8 cellular contexts compared by ENCODE assay signal in the genomic region with DNA sequence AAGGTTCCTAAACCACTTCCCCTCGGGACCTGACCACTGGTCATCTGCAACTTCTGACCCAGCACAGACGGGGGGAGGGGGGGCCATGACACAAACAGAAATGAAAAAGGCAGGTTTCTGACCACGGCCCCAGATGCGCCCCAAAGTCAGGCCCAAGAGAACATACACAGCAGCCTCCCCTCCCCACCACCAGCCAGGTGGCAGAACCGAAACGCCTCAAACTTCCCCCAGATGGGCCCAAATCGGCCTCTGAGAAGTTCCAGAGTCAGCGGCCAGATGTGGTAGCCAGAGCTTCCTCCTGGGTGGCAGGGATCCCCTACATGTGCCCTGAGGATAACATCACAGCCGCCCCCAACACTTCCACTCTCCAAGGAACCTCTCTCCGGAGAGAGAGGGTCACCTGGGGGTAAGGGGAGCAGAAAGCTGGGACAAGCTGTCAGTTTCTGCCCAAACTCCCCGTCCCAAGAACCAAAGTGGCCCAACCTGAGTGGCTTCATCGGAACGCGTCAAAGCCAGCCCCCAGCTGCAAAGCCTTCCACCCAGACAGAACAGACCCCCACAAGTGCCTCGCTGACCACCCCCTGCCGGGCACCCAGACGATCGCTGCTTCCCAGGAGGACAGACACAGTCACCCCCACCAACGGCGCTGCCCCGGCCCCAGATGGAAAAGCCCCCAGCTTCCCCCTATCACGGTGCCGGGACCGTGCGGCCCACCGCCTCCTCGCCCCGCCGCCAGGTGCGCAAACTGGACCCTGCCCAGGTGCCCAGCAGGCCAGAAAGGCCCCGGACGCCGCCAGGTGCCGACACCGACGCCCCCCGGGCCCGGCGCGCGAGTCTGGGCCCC. TPM values are rescaled to one million over a fixed set of nuclear protein-coding genes. Genes with fewer than 3 reads are reported as not detected.
DNase-seq lines count a peak whose midpoint lies in the region; ATAC-seq and TF ChIP-seq lines count a peak whose summit lies in the region.

No MANE protein-coding gene starts in this region.

- no peak for TF ChIP-seq CTCF in WI38 (IDR thresholded peaks at IDR 0.05; ENCODE audit: low read depth, low read length)
- TF ChIP-seq CTCF in GM10248 (IDR thresholded peaks at IDR 0.05; ENCODE audit: control extremely low read depth, extremely low read depth, low read depth, missing control alignments), result no peak

- H3K9ac ChIP-seq in endocrine pancreas (ENCODE audit: control insufficient read depth, insufficient read depth, low read length), result peak overlapping the region; percentile 99

- H3K4me3 Mint-ChIP-seq in naive B cell, result peak overlapping the region; percentile 91 to 99 (median 94)

- no peaks in the 10 kb centered on the region for H3K36me3 Mint-ChIP-seq in naive B cell

- H3K27me3 Mint-ChIP-seq in naive B cell, result no peaks in the 10 kb centered on the region

- POLR2A ChIA-PET in GM10248 (lab: Yijun Ruan, JAX), result interaction anchor here (0.6 to 1.6 kb wide), 5 partner anchors 11 to 1399 kb away, joined by 3 to 5 read pairs (median 4); a partner anchor contains a TSS

- ATAC-seq in naive B cell (ENCODE audit: low read depth in 2 of 2), result peak; percentile 4 to 16

- H3K4me1 Mint-ChIP-seq in naive B cell, result peaks cover 30 to 38% (median 30%) of the 10 kb centered on the region in 3 donors

- peak overlapping the region; percentile 83 for H3K4me3 ChIP-seq in WI38 (ENCODE audit: low read depth, low read length)
- peak overlapping the region; percentile 47 for H3K4me3 ChIP-seq in endocrine pancreas (ENCODE audit: control insufficient read depth, insufficient read depth, low read length)

- no peaks in the 10 kb centered on the region for H3K4me1 ChIP-seq in endocrine pancreas (ENCODE audit: control insufficient read depth, insufficient read depth, low read length)

- H3K27ac Mint-ChIP-seq in naive B cell, result peak overlapping the region; percentile 96 to 99 (median 96)

- H3K9me3 Mint-ChIP-seq in naive B cell, result no peaks in the 10 kb centered on the region

- no peaks in the 10 kb centered on the region for H3K36me3 ChIP-seq in endocrine pancreas (ENCODE audit: control insufficient read depth, insufficient read depth, low read length)

- DNase-seq in activated naive CD4-positive, alpha-beta T cell treated with Interleukin-2 at 50 U/mL for 16 hours, result peak; percentile 29
- DNase-seq in activated naive CD4-positive, alpha-beta T cell treated with anti-CD3 and anti-CD28 coated beads, Interleukin-2, amount 50 U/mL, for 16 hours, result no peak
- DNase-seq in naive B cell (peak; percentile 70), NCI-H510A (lab: John Stamatoyannopoulos, UW) (no peak), GM10248 (ENCODE audit: extremely low spot score) (no peak), NCI-H2171 (lab: John Stamatoyannopoulos, UW) (no peak)

- H3K9me3 ChIP-seq in endocrine pancreas (ENCODE audit: control insufficient read depth, low read length), result no peaks in the 10 kb centered on the region

- CTCF ChIA-PET in GM10248 (lab: Yijun Ruan, JAX), result interaction anchor here (0.8 to 5.9 kb wide), 24 partner anchors 8 to 327 kb away, joined by 3 to 43 read pairs (median 5); a partner anchor contains a TSS

- H3K27me3 ChIP-seq in endocrine pancreas (ENCODE audit: control insufficient read depth, insufficient read depth, low read length), result no peaks in the 10 kb centered on the region

RNA-seq across cellular contexts. Expression of a gene that starts 0.8 kb away (rescaled TPM):
- 10 to 100 TPM in 5 of 6 donors, 1 to 10 TPM in 1; 7.0 to 19.3 (median 14.6) TPM for polyA plus RNA-seq in naive B cell (ENCODE audit: low read depth in 6 of 6)

RNA-seq across cellular contexts. Expression of a gene that starts 22.3 kb away (rescaled TPM):
- 100 to 1,000 TPM in 1 of 6 donors, 10 to 100 TPM in 5; 69.8 to 100 (median 71.6) TPM for polyA plus RNA-seq in naive B cell (ENCODE audit: low read depth in 6 of 6)

RNA-seq across cellular contexts. Expression of a gene that starts 36.6 kb away (rescaled TPM):
- 100 to 1,000 TPM in 1 of 6 donors, 10 to 100 TPM in 5; 75.3 to 108 (median 84.5) TPM for polyA plus RNA-seq in naive B cell (ENCODE audit: low read depth in 6 of 6)

RNA-seq across cellular contexts. Expression of a gene that starts 50.6 kb away (rescaled TPM):
- 1,000 to 10,000 TPM; 1,188 to 1,782 (median 1,685) TPM for polyA plus RNA-seq in naive B cell (ENCODE audit: low read depth in 6 of 6)

Comparison
In these comparisons a context has a peak if more than half of its experiments do, and no peak if none do; other contexts are left out.
1. DNase-seq: peak in activated naive CD4-positive, alpha-beta T cell treated with Interleukin-2 at 50 U/mL for 16 hours (single experiment) and naive B cell (single experiment); none in activated naive CD4-positive, alpha-beta T cell treated with anti-CD3 and anti-CD28 coated beads, Interleukin-2, amount 50 U/mL, for 16 hours (single experiment), NCI-H510A (single experiment), GM10248 (single experiment) and NCI-H2171 (single experiment).